In the genomic region with DNA sequence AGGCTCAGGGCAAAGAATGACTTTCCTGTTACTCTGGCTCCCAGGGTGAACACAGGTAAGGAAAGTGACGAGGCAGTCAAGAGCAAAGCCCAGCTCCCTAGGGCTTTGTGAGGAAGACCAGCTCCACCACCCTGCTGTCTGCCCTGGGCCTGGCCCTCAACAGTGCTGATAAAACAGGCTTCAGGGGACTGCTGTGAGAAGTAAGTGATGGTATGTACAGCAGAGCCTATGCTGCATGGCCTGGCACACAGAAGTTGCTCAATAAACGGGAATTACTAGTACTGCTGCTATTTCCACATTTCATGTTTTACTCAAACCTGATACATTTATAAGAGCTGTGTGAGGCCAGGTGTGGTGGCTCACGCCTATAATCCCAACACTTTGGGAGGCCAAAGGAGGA, we compare ENCODE assay signal across 19 cellular contexts. TPM values are rescaled to one million over a fixed set of nuclear protein-coding genes. Genes with fewer than 3 reads are reported as not detected.
DNase-seq lines count a peak whose midpoint lies in the region; ATAC-seq, FAIRE-seq and TF ChIP-seq lines count a peak whose summit lies in the region.
"Had no signal": no experiment of that assay in that cellular context is flagged by ENCODE, and none has a peak within 500 bp of the region (broad histone marks: within the 10 kb centered on the region; RNA-seq: fewer than 3 reads in every experiment).

No MANE protein-coding gene starts in this region.

- intact Hi-C loops in body of pancreas (cut with DNase I): no loop called here
- intact Hi-C loops in right lobe of liver (cut with DNase I): no loop called here

- TF ChIP-seq POLR2A in A549 (IDR thresholded peaks at IDR 0.05; ENCODE audit: low read length) (no peak), body of pancreas (IDR thresholded peaks at IDR 0.05) (no peak), right lobe of liver (IDR thresholded peaks at IDR 0.05) (no peak)

- H3K27me3 ChIP-seq in body of pancreas: no peaks in the 10 kb centered on the region
- no peaks in the 10 kb centered on the region for H3K27me3 ChIP-seq in right lobe of liver
- H3K27me3 ChIP-seq: ascending aorta, suprapubic skin had no signal

- TF ChIP-seq RAD21 in A549 (conservative IDR thresholded peaks at IDR 0.05 in 1 of 2, IDR thresholded peaks at IDR 0.05 in 1 of 2): no peak

- H3K36me3 ChIP-seq in HEK293 (ENCODE audit: control insufficient read depth in 2 of 2, insufficient read depth in 1 of 2, low read length in 2 of 2): peaks cover 3 to 5% of the 10 kb centered on the region in 2 experiments; a peak in 2 of 3 replicates
- H3K36me3 ChIP-seq in body of pancreas (replicated peaks in 1 of 2; ENCODE audit: insufficient read depth in 1 of 2, low read depth in 2 of 2): no peaks in the 10 kb centered on the region
- H3K36me3 ChIP-seq in right lobe of liver: no peaks in the 10 kb centered on the region
- H3K36me3 ChIP-seq: suprapubic skin had no signal

- DNase-seq in A549 (ENCODE audit: low read depth in 1 of 2, low spot score in 1 of 2) (no peak), body of pancreas (no peak), right lobe of liver (no peak), DMS 273 treated with DMSO at 0.1 percent for 48 hours (lab: John Stamatoyannopoulos, UW) (no peak), GM10266 (ENCODE audit: extremely low spot score) (no peak)
- DNase-seq in activated CD4-positive, alpha-beta T cell treated with anti-CD3 and anti-CD28 coated beads for 1 hour: no peak
- DNase-seq: activated CD8-positive, alpha-beta memory T cell treated with anti-CD3 and anti-CD28 coated beads, Interleukin-2, amount 50 U/mL, for 48 hours; activated effector memory CD4-positive, alpha-beta T cell treated with anti-CD3 and anti-CD28 coated beads, Interleukin-2, amount 50 U/mL, for 16 hours; DMS153; endodermal cell; hippocampal formation; KBM-7; kidney glomerular epithelial cell; NCI-H1092; NCI-H510A treated with DMSO at 0.1 percent for 48 hours had no signal

- ATAC-seq in A549: no peak
- no peak for ATAC-seq in body of pancreas
- peak; percentile 14 to 56 (median 44) for ATAC-seq in right lobe of liver
- ATAC-seq in GM18858 (IDR thresholded peaks at IDR 0.05; ENCODE audit: unreplicated experiment): no peak

- POLR2A ChIA-PET in A549 (lab: Yijun Ruan, JAX): no interaction called here
- POLR2A ChIA-PET in HEK293 (lab: Yijun Ruan, JAX): interaction anchor here (0.6 to 0.7 kb wide), 2 partner anchors 135 to 802 kb away, joined by 3 to 11 read pairs; no protein-coding TSS in a partner anchor

- TF ChIP-seq CTCF in A549 (IDR thresholded peaks at IDR 0.05) (no peak), HEK293 (tag by site-specific recombination; IDR thresholded peaks at IDR 0.05) (no peak), body of pancreas (IDR thresholded peaks at IDR 0.05) (no peak), right lobe of liver (IDR thresholded peaks at IDR 0.05) (no peak), GM10266 (IDR thresholded peaks at IDR 0.05; ENCODE audit: control insufficient read depth, insufficient read depth, low read depth, missing control alignments) (no peak)

- peak overlapping the region; percentile 92; the same call in 2 of the 3 replicates for H3K4me2 ChIP-seq in A549

- CTCF ChIA-PET in A549 (lab: Yijun Ruan, JAX): interaction anchor here (0.7 to 1.0 kb wide), 3 partner anchors 27 to 102 kb away, joined by 3 to 5 read pairs (median 4); no protein-coding TSS in a partner anchor
- CTCF ChIA-PET in HEK293 (lab: Yijun Ruan, JAX): interaction anchor here (0.8 to 2.5 kb wide), 4 partner anchors 17 to 144 kb away, joined by 3 to 10 read pairs (median 3); no protein-coding TSS in a partner anchor

- no peak for TF ChIP-seq EP300 in A549 (IDR thresholded peaks at IDR 0.05)

- 83% methylated on average over 3 of the region's 3 CpGs for WGBS in A549 (ENCODE audit: missing lambda C conversion rate)
- WGBS in body of pancreas, 2 donors: 65 to 69% methylated on average over 3 of the region's 3 CpGs
- WGBS in right lobe of liver (ENCODE audit: insufficient coverage, low coverage, low lambda C conversion rate, missing lambda C conversion rate): 60% methylated on average over 2 of the region's 3 CpGs

- H3K4me1 ChIP-seq in A549 (peaks cover 71% of the 10 kb centered on the region), HEK293 (ENCODE audit: control insufficient read depth, insufficient read depth, low read length) (peaks cover 9% of the 10 kb centered on the region), body of pancreas (peaks cover 40% of the 10 kb centered on the region), right lobe of liver (peaks cover 0 to 35% (median 20%) of the 10 kb centered on the region in 4 donors)

- H3K4me3 ChIP-seq in A549 (no peak overlapping the region), HEK293 (ENCODE audit: low read depth, low read length) (no peak overlapping the region), body of pancreas (no peak overlapping the region), right lobe of liver (no peak overlapping the region)
- H3K4me3 ChIP-seq: ascending aorta, suprapubic skin had no signal

- H3K9me3 ChIP-seq in A549 (no peaks in the 10 kb centered on the region), HEK293 (ENCODE audit: control insufficient read depth, insufficient read depth, low read depth, low read length) (no peaks in the 10 kb centered on the region; the same call in 1 of the 2 replicates), body of pancreas (no peaks in the 10 kb centered on the region), right lobe of liver (no peaks in the 10 kb centered on the region)
- H3K9me3 ChIP-seq: ascending aorta, suprapubic skin had no signal

- no peak for FAIRE-seq in A549 (lab: Jason Lieb, UNC)

- H3K27ac ChIP-seq in A549 (peak overlapping the region; percentile 87 to 93; a peak in 5 of 6 replicates), HEK293 (ENCODE audit: extremely low read depth, low read depth, low read length) (no peak overlapping the region), body of pancreas (peak overlapping the region in 3 of 4 donors; percentile 18 to 78 (median 75)), right lobe of liver (peak overlapping the region in 1 of 3 donors; percentile 80)
- H3K27ac ChIP-seq: suprapubic skin had no signal

TF ChIP-seq in A549, 52 proteins besides CTCF, POLR2A, EP300 and RAD21 (continues in another document):
- TF ChIP-seq CBX2 (IDR thresholded peaks at IDR 0.05; ENCODE audit: borderline replicate concordance, low read depth): no peak
- TF ChIP-seq HOXB13 (CRISPR knock-in tag; IDR thresholded peaks at IDR 0.05; ENCODE audit: low read depth): no peak
- no peak for TF ChIP-seq JUNB (IDR thresholded peaks at IDR 0.05)
- no peak for TF ChIP-seq ZFP36 (IDR thresholded peaks at IDR 0.05; ENCODE audit: borderline replicate concordance, partially characterized antibody)
- no peak for TF ChIP-seq TP53 (CRISPR knock-in tag; IDR thresholded peaks at IDR 0.05)
- no peak for TF ChIP-seq JUN (IDR thresholded peaks at IDR 0.05)
- no peak for TF ChIP-seq NPAS2 (CRISPR knock-in tag; IDR thresholded peaks at IDR 0.05; ENCODE audit: borderline replicate concordance)
- TF ChIP-seq MAFK (IDR thresholded peaks at IDR 0.05; ENCODE audit: partially characterized antibody): no peak

TF ChIP-seq in HEK293, 187 proteins besides CTCF, POLR2A, EP300 and RAD21:
- TF ChIP-seq ZBTB17 (tag by site-specific recombination; IDR thresholded peaks at IDR 0.05): no peak
- TF ChIP-seq, protein P1, sequence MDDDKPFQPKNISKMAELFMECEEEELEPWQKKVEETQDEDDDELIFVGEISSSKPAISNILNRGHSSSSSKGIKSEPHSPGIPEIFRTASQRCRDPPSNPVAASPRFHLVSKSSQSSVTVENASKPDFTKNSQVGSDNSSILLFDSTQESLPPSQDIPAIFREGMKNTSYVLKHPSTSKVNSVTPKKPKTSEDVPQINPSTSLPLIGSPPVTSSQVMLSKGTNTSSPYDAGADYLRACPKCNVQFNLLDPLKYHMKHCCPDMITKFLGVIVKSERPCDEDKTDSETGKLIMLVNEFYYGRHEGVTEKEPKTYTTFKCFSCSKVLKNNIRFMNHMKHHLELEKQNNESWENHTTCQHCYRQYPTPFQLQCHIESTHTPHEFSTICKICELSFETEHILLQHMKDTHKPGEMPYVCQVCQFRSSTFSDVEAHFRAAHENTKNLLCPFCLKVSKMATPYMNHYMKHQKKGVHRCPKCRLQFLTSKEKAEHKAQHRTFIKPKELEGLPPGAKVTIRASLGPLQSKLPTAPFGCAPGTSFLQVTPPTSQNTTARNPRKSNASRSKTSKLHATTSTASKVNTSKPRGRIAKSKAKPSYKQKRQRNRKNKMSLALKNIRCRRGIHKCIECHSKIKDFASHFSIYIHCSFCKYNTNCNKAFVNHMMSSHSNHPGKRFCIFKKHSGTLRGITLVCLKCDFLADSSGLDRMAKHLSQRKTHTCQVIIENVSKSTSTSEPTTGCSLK (tag by site-specific recombination; IDR thresholded peaks at IDR 0.05): no peak
- TF ChIP-seq ZNF558 (tag by site-specific recombination; IDR thresholded peaks at IDR 0.05): no peak
- no peak for TF ChIP-seq ZNF37A (tag by site-specific recombination; IDR thresholded peaks at IDR 0.05)
- TF ChIP-seq ZNF664 (tag by site-specific recombination; IDR thresholded peaks at IDR 0.05): peak; percentile 57; the same call in 1 of the 2 replicates
- TF ChIP-seq ZNF777 (tag by site-specific recombination; IDR thresholded peaks at IDR 0.05; ENCODE audit: borderline replicate concordance): no peak
TF ChIP-seq in HEK293: peak in this region for 1.

RNA-seq across cellular contexts. Expression of gene MICAL3, which starts 50.3 kb away (rescaled TPM):
- polyA plus RNA-seq in A549 (2011; rRNA removed): 18.7 and 20.5 TPM in 2 replicates
- polyA plus RNA-seq in A549 (2012; cell fraction: cytosol; rRNA removed): 13.3 and 17.7 TPM in 2 replicates
- 74.0 and 74.6 TPM in 2 replicates for polyA plus RNA-seq in A549 (2012; cell fraction: nucleus; rRNA removed)
- 30.1 to 35.1 TPM (median 30.3 TPM) in 3 replicates for polyA plus RNA-seq in A549 (2017; fragmentation: RNase III; extraction: RNeasy Plus Mini Kit Qiagen cat#74134 plus additional on column Dnase treatment)
- polyA minus RNA-seq in A549 (2011; rRNA and poly(A)+ RNA removed): 28.0 and 34.1 TPM in 2 replicates
- total RNA-seq in body of pancreas: 10 to 100 TPM; 33.6 to 34.0 TPM
- 10 to 100 TPM; 31.5 to 61.8 (median 48.2) TPM for total RNA-seq in right lobe of liver

Comparison
In these comparisons a context has a peak if more than half of its experiments do, and no peak if none do; other contexts are left out.
1. ATAC-seq: peak in right lobe of liver (4 of 4); none in A549 (0 of 2), body of pancreas (single experiment) and GM18858 (single experiment).